In genomic region chr1:179015396-179015795, GRCh38 we compare ENCODE assay signal across 28 cellular contexts.
"Had no signal": no experiment of that assay in that cellular context is flagged by ENCODE, and none has a peak within 500 bp of the region (broad histone marks: within the 10 kb centered on the region; RNA-seq: fewer than 3 reads in every experiment).

No MANE protein-coding gene starts in this region.

- H3K27ac ChIP-seq: ascending aorta, brain microvascular endothelial cell, esophagus squamous epithelium, WERI-Rb-1 had no signal

- H3K36me3 Mint-ChIP-seq: activated naive CD4-positive, alpha-beta T cell treated with anti-CD3 and anti-CD28 coated beads, Interleukin-2, amount 10 ng/mL, durations not matched to agents 7 days and 5 days; activated naive CD4-positive, alpha-beta T cell treated with anti-CD3 and anti-CD28 coated beads, Interleukin-2, amount 50 U/mL, for 72 hours had no signal

- H3K4me1 Mint-ChIP-seq: activated B cell treated with CpG ODN at 0.5 μM for 24 hours; activated naive CD4-positive, alpha-beta T cell treated with anti-CD3 and anti-CD28 coated beads, Interleukin-2, amount 10 ng/mL, durations not matched to agents 7 days and 5 days; activated naive CD8-positive, alpha-beta T cell treated with anti-CD3 and anti-CD28 coated beads, Interleukin-2, amount 10 ng/mL, durations not matched to agents 7 days and 5 days; central memory CD8-positive, alpha-beta T cell had no signal

- H3K4me3 Mint-ChIP-seq: activated B cell treated with CpG ODN at 0.5 μM for 24 hours; activated CD4-positive, alpha-beta memory T cell treated with anti-CD3 and anti-CD28 coated beads, Interleukin-2, amount 10 ng/mL, durations not matched to agents 7 days and 5 days; activated naive CD4-positive, alpha-beta T cell treated with anti-CD3 and anti-CD28 coated beads, Interleukin-2, amount 10 ng/mL, durations not matched to agents 7 days and 5 days; activated naive CD8-positive, alpha-beta T cell treated with anti-CD3 and anti-CD28 coated beads, Interleukin-2, amount 10 ng/mL, durations not matched to agents 7 days and 5 days; activated T-cell treated with anti-CD3 and anti-CD28 coated beads, Interleukin-2, amount 50 U/mL, for 24 hours; activated T-cell treated with anti-CD3 and anti-CD28 coated beads, Interleukin-2, amount 50 U/mL, for 72 hours; central memory CD8-positive, alpha-beta T cell; effector memory CD8-positive, alpha-beta T cell; T-helper 17 cell; T-helper 2 cell treated with Interferon-gamma antibody and Interleukin-4, amounts not matched to agents 5 μg/mL and 100 μg/mL, for 36 hours had no signal

- H3K27me3 ChIP-seq: ascending aorta, brain microvascular endothelial cell, esophagus squamous epithelium had no signal

- H3K9me3 Mint-ChIP-seq: activated B cell treated with CpG ODN at 0.5 μM for 24 hours; activated CD4-positive, alpha-beta memory T cell treated with anti-CD3 and anti-CD28 coated beads, Interleukin-2, amount 10 ng/mL, durations not matched to agents 7 days and 5 days; activated naive CD4-positive, alpha-beta T cell treated with anti-CD3 and anti-CD28 coated beads, Interleukin-2, amount 10 ng/mL, durations not matched to agents 7 days and 5 days; activated naive CD4-positive, alpha-beta T cell treated with anti-CD3 and anti-CD28 coated beads, Interleukin-2, amount 50 U/mL, for 72 hours; activated naive CD8-positive, alpha-beta T cell treated with anti-CD3 and anti-CD28 coated beads, Interleukin-2, amount 10 ng/mL, durations not matched to agents 7 days and 5 days; activated T-cell treated with anti-CD3 and anti-CD28 coated beads, Interleukin-2, amount 50 U/mL, for 24 hours; activated T-cell treated with anti-CD3 and anti-CD28 coated beads, Interleukin-2, amount 50 U/mL, for 72 hours; central memory CD8-positive, alpha-beta T cell; effector memory CD8-positive, alpha-beta T cell; T-helper 2 cell treated with Interferon-gamma antibody and Interleukin-4, amounts not matched to agents 5 μg/mL and 100 μg/mL, for 36 hours had no signal

- H3K27me3 Mint-ChIP-seq: activated B cell treated with CpG ODN at 0.5 μM for 24 hours; activated T-cell treated with anti-CD3 and anti-CD28 coated beads, Interleukin-2, amount 50 U/mL, for 24 hours had no signal

- ATAC-seq: activated CD4-positive, CD25-positive, alpha-beta regulatory T cell treated with anti-CD3 and anti-CD28 coated beads, Interleukin-2, amount 50 U/mL, for 24 hours; activated naive CD4-positive, alpha-beta T cell treated with anti-CD3 and anti-CD28 coated beads, Interleukin-2, amount 50 U/mL, for 72 hours; activated T-cell treated with anti-CD3 and anti-CD28 coated beads, Interleukin-2, amount 50 U/mL, for 72 hours; effector memory CD8-positive, alpha-beta T cell; T-helper 17 cell had no signal

- H3K27ac Mint-ChIP-seq: activated B cell treated with CpG ODN at 0.5 μM for 24 hours; activated CD4-positive, alpha-beta memory T cell treated with anti-CD3 and anti-CD28 coated beads, Interleukin-2, amount 10 ng/mL, durations not matched to agents 7 days and 5 days; activated naive CD4-positive, alpha-beta T cell treated with anti-CD3 and anti-CD28 coated beads, Interleukin-2, amount 10 ng/mL, durations not matched to agents 7 days and 5 days; activated naive CD4-positive, alpha-beta T cell treated with anti-CD3 and anti-CD28 coated beads, Interleukin-2, amount 50 U/mL, for 72 hours; activated naive CD8-positive, alpha-beta T cell treated with anti-CD3 and anti-CD28 coated beads, Interleukin-2, amount 10 ng/mL, durations not matched to agents 7 days and 5 days; activated T-cell treated with anti-CD3 and anti-CD28 coated beads, Interleukin-2, amount 50 U/mL, for 24 hours; activated T-cell treated with anti-CD3 and anti-CD28 coated beads, Interleukin-2, amount 50 U/mL, for 72 hours; effector memory CD8-positive, alpha-beta T cell; T-helper 17 cell; T-helper 2 cell treated with Interferon-gamma antibody and Interleukin-4, amounts not matched to agents 5 μg/mL and 100 μg/mL, for 36 hours had no signal

- FAIRE-seq: bronchial epithelial cell, frontal cortex had no signal

- H3K4me3 ChIP-seq: ascending aorta, coronary artery, esophagus squamous epithelium had no signal

- H3K9me3 ChIP-seq: ascending aorta, esophagus squamous epithelium had no signal

- DNase-seq: activated B cell treated with CpG ODN at 0.5 μM for 24 hours; activated CD4-positive, alpha-beta memory T cell treated with anti-CD3 and anti-CD28 coated beads, Interleukin-2, amount 10 ng/mL, durations not matched to agents 7 days and 5 days; activated CD4-positive, alpha-beta T cell treated with anti-CD3 and anti-CD28 coated beads for 48 hours; activated CD8-positive, alpha-beta memory T cell treated with anti-CD3 and anti-CD28 coated beads, Interleukin-2, amount 50 U/mL, for 48 hours; activated gamma-delta T cell; activated naive CD4-positive, alpha-beta T cell; activated naive CD4-positive, alpha-beta T cell treated with anti-CD3 and anti-CD28 coated beads, Interleukin-2, amount 10 ng/mL, durations not matched to agents 7 days and 5 days; activated naive CD8-positive, alpha-beta T cell treated with anti-CD3 and anti-CD28 coated beads, Interleukin-2, amount 10 ng/mL, durations not matched to agents 7 days and 5 days; activated T-cell treated with anti-CD3 and anti-CD28 coated beads for 4 hours; activated T-cell treated with anti-CD3 and anti-CD28 coated beads, Interleukin-2, amount 50 U/mL, for 24 hours; activated T-cell treated with anti-CD3 and anti-CD28 coated beads, Interleukin-2, amount 50 U/mL, for 72 hours; brain microvascular endothelial cell; dermis blood vessel endothelial cell; effector CD4-positive, alpha-beta T cell; effector memory CD8-positive, alpha-beta T cell; esophagus squamous epithelium; T-helper 1 cell; T-helper 17 cell; T1000; WERI-Rb-1 had no signal

- H3K36me3 ChIP-seq: ascending aorta, brain microvascular endothelial cell, esophagus squamous epithelium, WERI-Rb-1 had no signal
